29 cellular contexts compared by ENCODE assay signal in genomic region chrX:41526268-41526667, GRCh38.
A peak's percentile ranks its signal among the peaks of the same experiment; 100 is the strongest.
DNase-seq lines count a peak whose midpoint lies in the region; ATAC-seq and TF ChIP-seq lines count a peak whose summit lies in the region.
"Had no signal": no experiment of that assay in that cellular context is flagged by ENCODE, and none has a peak within 500 bp of the region (broad histone marks: within the 10 kb centered on the region; RNA-seq: fewer than 3 reads in every experiment).

No MANE protein-coding gene starts in this region.

- in situ Hi-C loops in brain microvascular endothelial cell (cut with HindIII; ENCODE audit: low pct_ligation_motif_present, low sequenced_read_pairs), result no loop called here

- TF ChIP-seq POLR2A in heart left ventricle (IDR thresholded peaks at IDR 0.05), result no peak

- TF ChIP-seq CTCF in heart left ventricle (IDR thresholded peaks at IDR 0.05), result no peak
- TF ChIP-seq CTCF in brain microvascular endothelial cell (IDR thresholded peaks at IDR 0.05; ENCODE audit: low read depth, low read length, missing control alignments), result no peak

- H3K4me3 ChIP-seq in heart left ventricle (no peak overlapping the region), brain microvascular endothelial cell (ENCODE audit: low read depth, low read length) (no peak overlapping the region)
- H3K4me3 ChIP-seq: esophagus squamous epithelium, prostate gland, vagina had no signal

- H3K27ac ChIP-seq in heart left ventricle, result no peak overlapping the region
- peak overlapping the region; percentile 36 for H3K27ac ChIP-seq in brain microvascular endothelial cell
- H3K27ac ChIP-seq: esophagus squamous epithelium, prostate gland, vagina had no signal

- peaks cover 0 to 5% (median 0%) of the 10 kb centered on the region in 12 donors for H3K4me1 ChIP-seq in heart left ventricle
- H3K4me1 ChIP-seq: esophagus squamous epithelium, prostate gland had no signal

- no peaks in the 10 kb centered on the region for H3K9me3 Mint-ChIP-seq in stimulated activated effector memory CD8-positive, alpha-beta T cell treated with anti-CD3 and anti-CD28 coated beads, Interleukin-12 subunit alpha, Interleukin-12 subunit beta, amount 100 ng/mL, for 72 hours
- no peaks in the 10 kb centered on the region for H3K9me3 Mint-ChIP-seq in activated T-cell treated with anti-CD3 and anti-CD28 coated beads, Interleukin-2, amount 50 U/mL, for 24 hours
- H3K9me3 Mint-ChIP-seq: IgD-negative memory B cell; immature natural killer cell; stimulated activated naive CD8-positive, alpha-beta T cell treated with anti-CD3 and anti-CD28 coated beads, Interleukin-15, amount 100 ng/mL, for 72 hours had no signal

- ATAC-seq in heart left ventricle, result peak; percentile 53 to 70 (median 68)
- ATAC-seq in Right ventricle myocardium inferior, result no peak
- ATAC-seq in stimulated activated effector memory CD8-positive, alpha-beta T cell treated with anti-CD3 and anti-CD28 coated beads, Interleukin-12 subunit alpha, Interleukin-12 subunit beta, amount 100 ng/mL, for 72 hours, result no peak

- H3K36me3 ChIP-seq in heart left ventricle (peaks cover 0 to 41% (median 5%) of the 10 kb centered on the region in 9 donors), brain microvascular endothelial cell (replicated peaks) (no peaks in the 10 kb centered on the region)
- H3K36me3 ChIP-seq: prostate gland had no signal

- DNase-seq in heart left ventricle (no peak), Right ventricle myocardium inferior (ENCODE audit: missing footprints) (no peak), NCI-H226 (peak; percentile 22), brain microvascular endothelial cell (no peak), NCI-H510A (lab: John Stamatoyannopoulos, UW) (no peak)
- DNase-seq in stimulated activated effector memory CD8-positive, alpha-beta T cell treated with anti-CD3 and anti-CD28 coated beads, Interleukin-12 subunit alpha, Interleukin-12 subunit beta, amount 100 ng/mL, for 72 hours (ENCODE audit: low spot score in 2 of 2), result no peak
- DNase-seq in stimulated activated CD4-positive, alpha-beta T cell treated with anti-CD3 and anti-CD28 coated beads, Interleukin-15, amount 100 ng/mL, for 24 hours, result no peak
- no peak for DNase-seq in activated T-cell treated with anti-CD3 and anti-CD28 coated beads, Interleukin-2, amount 50 U/mL, for 24 hours
- DNase-seq: activated CD8-positive, alpha-beta memory T cell treated with anti-CD3 and anti-CD28 coated beads for 24 hours; activated naive CD4-positive, alpha-beta T cell treated with Interleukin-2 at 50 U/mL for 16 hours; amniotic stem cell; COR-L47; DMS79; esophagus squamous epithelium; foreskin melanocyte; GDM1; H9; hippocampal formation; immature natural killer cell; mesendoderm; NCI-H1105; NCI-H2029; NCI-H69; nucleus accumbens; stimulated activated naive CD8-positive, alpha-beta T cell treated with anti-CD3 and anti-CD28 coated beads, Interleukin-15, amount 100 ng/mL, for 72 hours had no signal

- peaks cover 36% of the 10 kb centered on the region for H3K4me1 Mint-ChIP-seq in stimulated activated effector memory CD8-positive, alpha-beta T cell treated with anti-CD3 and anti-CD28 coated beads, Interleukin-12 subunit alpha, Interleukin-12 subunit beta, amount 100 ng/mL, for 72 hours
- peaks cover 13% of the 10 kb centered on the region for H3K4me1 Mint-ChIP-seq in activated T-cell treated with anti-CD3 and anti-CD28 coated beads, Interleukin-2, amount 50 U/mL, for 24 hours (ENCODE audit: low read depth)
- H3K4me1 Mint-ChIP-seq: B cell, IgD-negative memory B cell, immature natural killer cell had no signal

- whole genome bisulfite sequencing in heart left ventricle, 4 donors, result 54 to 68% (median 58%) methylated on average over 2 of the region's 2 CpGs

- peaks cover 31% of the 10 kb centered on the region for H3K27me3 Mint-ChIP-seq in activated T-cell treated with anti-CD3 and anti-CD28 coated beads, Interleukin-2, amount 50 U/mL, for 24 hours
- H3K27me3 Mint-ChIP-seq: B cell; stimulated activated naive CD8-positive, alpha-beta T cell treated with anti-CD3 and anti-CD28 coated beads, Interleukin-15, amount 100 ng/mL, for 72 hours had no signal

- intact Hi-C loops in heart left ventricle (cut with DNase I), result loop anchor here in 1 of 10 donors (10.0 kb wide), 1 partner anchor 81 kb away; the partner anchor contains the start of gene NYX
- intact Hi-C loops in Right ventricle myocardium inferior (cut with DNase I), result no loop called here

- H3K36me3 Mint-ChIP-seq in stimulated activated effector memory CD8-positive, alpha-beta T cell treated with anti-CD3 and anti-CD28 coated beads, Interleukin-12 subunit alpha, Interleukin-12 subunit beta, amount 100 ng/mL, for 72 hours, result peaks cover 55% of the 10 kb centered on the region
- peaks cover 33% of the 10 kb centered on the region for H3K36me3 Mint-ChIP-seq in activated T-cell treated with anti-CD3 and anti-CD28 coated beads, Interleukin-2, amount 50 U/mL, for 24 hours (ENCODE audit: low read depth)
- H3K36me3 Mint-ChIP-seq: IgD-negative memory B cell had no signal

- H3K9me3 ChIP-seq in heart left ventricle, result no peaks in the 10 kb centered on the region
- H3K9me3 ChIP-seq: esophagus squamous epithelium, prostate gland, vagina had no signal

- H3K4me3 Mint-ChIP-seq in stimulated activated effector memory CD8-positive, alpha-beta T cell treated with anti-CD3 and anti-CD28 coated beads, Interleukin-12 subunit alpha, Interleukin-12 subunit beta, amount 100 ng/mL, for 72 hours, result peak overlapping the region; percentile 54
- H3K4me3 Mint-ChIP-seq in activated T-cell treated with anti-CD3 and anti-CD28 coated beads, Interleukin-2, amount 50 U/mL, for 24 hours, result no peak overlapping the region
- H3K4me3 Mint-ChIP-seq: B cell, H9, immature natural killer cell had no signal

- H3K27me3 ChIP-seq in heart left ventricle, result peaks cover 0 to 10% (median 0%) of the 10 kb centered on the region in 9 donors
- no peaks in the 10 kb centered on the region for H3K27me3 ChIP-seq in brain microvascular endothelial cell (replicated peaks)
- H3K27me3 ChIP-seq: esophagus squamous epithelium, vagina had no signal

- H3K27ac Mint-ChIP-seq in stimulated activated effector memory CD8-positive, alpha-beta T cell treated with anti-CD3 and anti-CD28 coated beads, Interleukin-12 subunit alpha, Interleukin-12 subunit beta, amount 100 ng/mL, for 72 hours, result no peak overlapping the region
- H3K27ac Mint-ChIP-seq in activated T-cell treated with anti-CD3 and anti-CD28 coated beads, Interleukin-2, amount 50 U/mL, for 24 hours, result no peak overlapping the region
- H3K27ac Mint-ChIP-seq: B cell, H9, IgD-negative memory B cell, immature natural killer cell had no signal

Comparison
In these comparisons a context has a peak if more than half of its experiments do, and no peak if none do; other contexts are left out.
1. ATAC-seq: peak in heart left ventricle (4 of 4); none in Right ventricle myocardium inferior (single experiment) and stimulated activated effector memory CD8-positive, alpha-beta T cell treated with anti-CD3 and anti-CD28 coated beads, Interleukin-12 subunit alpha, Interleukin-12 subunit beta, amount 100 ng/mL, for 72 hours (single experiment).